11 cellular contexts compared by ENCODE assay signal in the genomic region with DNA sequence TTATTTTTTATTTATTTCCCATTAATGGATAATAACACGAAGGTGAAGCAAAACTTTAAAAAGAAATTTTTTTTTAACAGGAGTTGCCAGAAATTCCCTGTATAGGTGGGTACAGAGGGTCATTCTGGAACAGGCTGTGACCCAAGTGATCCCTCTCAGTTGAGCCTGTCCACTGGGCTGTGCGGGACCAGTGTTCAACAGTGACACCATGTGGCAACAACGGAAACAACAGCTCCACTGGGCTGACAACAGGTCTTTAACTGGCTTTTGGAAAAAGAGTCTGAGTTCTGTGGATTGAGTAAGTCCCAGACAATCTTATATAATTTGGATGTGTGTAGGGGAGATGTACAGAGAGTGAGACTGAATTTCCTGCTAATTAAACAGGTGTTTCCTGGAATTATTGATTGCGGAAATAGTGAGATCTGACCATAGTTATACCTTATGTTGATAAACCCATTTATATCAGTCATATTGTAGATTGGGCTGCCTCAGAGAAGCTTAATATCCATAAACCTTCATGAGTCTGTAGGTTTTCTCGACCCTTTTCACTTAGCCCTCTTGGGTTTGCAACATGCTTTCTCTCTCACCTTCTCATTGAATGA. TPM values are rescaled to one million over a fixed set of nuclear protein-coding genes. Genes with fewer than 3 reads are reported as not detected.
DNase-seq lines count a peak whose midpoint lies in the region; ATAC-seq, FAIRE-seq and TF ChIP-seq lines count a peak whose summit lies in the region.
"Had no signal": no experiment of that assay in that cellular context is flagged by ENCODE, and none has a peak within 500 bp of the region (broad histone marks: within the 10 kb centered on the region; RNA-seq: fewer than 3 reads in every experiment).

No MANE protein-coding gene starts in this region.

- POLR2A ChIA-PET in activated CD4-positive, alpha-beta T cell treated with anti-CD3 and anti-CD28 coated beads, Interleukin-2, amount 10 ng/mL, durations not matched to agents 7 days and 5 days (lab: Charles Lee) = no interaction called here

- no peak for FAIRE-seq in astrocyte (lab: Jason Lieb, UNC)
- FAIRE-seq: G401.6, TTC549 had no signal

- H3K79me2 ChIP-seq in astrocyte (ENCODE audit: insufficient read depth, low read length) = no peaks in the 10 kb centered on the region

- no peak overlapping the region for H3K27ac Mint-ChIP-seq in activated CD4-positive, alpha-beta T cell treated with anti-CD3 and anti-CD28 coated beads, Interleukin-2, amount 10 ng/mL, durations not matched to agents 7 days and 5 days
- H3K27ac Mint-ChIP-seq in astrocyte (ENCODE audit: unreplicated experiment) = no peak overlapping the region
- no peak overlapping the region for H3K27ac Mint-ChIP-seq in osteocyte (ENCODE audit: unreplicated experiment)
- H3K27ac Mint-ChIP-seq in immature natural killer cell = no peak overlapping the region

- H4K20me1 ChIP-seq in astrocyte (ENCODE audit: insufficient read depth, low read length) = peaks cover 8% of the 10 kb centered on the region

- peaks cover 20% of the 10 kb centered on the region for H3K9me3 ChIP-seq in astrocyte (ENCODE audit: insufficient read depth, low read depth, low read length)
- H3K9me3 ChIP-seq: suprapubic skin had no signal

- H2AFZ ChIP-seq in astrocyte (ENCODE audit: low read depth, low read length) = no peak overlapping the region

- no peak overlapping the region for H3K4me3 Mint-ChIP-seq in activated CD4-positive, alpha-beta T cell treated with anti-CD3 and anti-CD28 coated beads, Interleukin-2, amount 10 ng/mL, durations not matched to agents 7 days and 5 days
- H3K4me3 Mint-ChIP-seq in astrocyte (ENCODE audit: unreplicated experiment) (no peak overlapping the region), osteocyte (ENCODE audit: unreplicated experiment) (no peak overlapping the region), immature natural killer cell (no peak overlapping the region)

- no peak overlapping the region for H3K4me3 ChIP-seq in astrocyte (ENCODE audit: insufficient read depth, low read depth, low read length)
- H3K4me3 ChIP-seq: suprapubic skin had no signal

- no peaks in the 10 kb centered on the region for H3K4me1 ChIP-seq in astrocyte (ENCODE audit: insufficient read depth, low read length)
- H3K4me1 ChIP-seq: suprapubic skin had no signal

- no peaks in the 10 kb centered on the region for H3K27me3 Mint-ChIP-seq in activated CD4-positive, alpha-beta T cell treated with anti-CD3 and anti-CD28 coated beads, Interleukin-2, amount 10 ng/mL, durations not matched to agents 7 days and 5 days
- peaks cover 21% of the 10 kb centered on the region for H3K27me3 Mint-ChIP-seq in astrocyte (ENCODE audit: low read depth, unreplicated experiment)
- no peaks in the 10 kb centered on the region for H3K27me3 Mint-ChIP-seq in osteocyte (ENCODE audit: unreplicated experiment)
- peaks cover 6 to 17% (median 9%) of the 10 kb centered on the region in 3 donors for H3K27me3 Mint-ChIP-seq in immature natural killer cell (ENCODE audit: low read depth in 3 of 3)

- CTCF ChIA-PET in activated CD4-positive, alpha-beta T cell treated with anti-CD3 and anti-CD28 coated beads, Interleukin-2, amount 10 ng/mL, durations not matched to agents 7 days and 5 days (lab: Charles Lee) = interaction anchor here (1.2 kb wide), 1 partner anchor 19 kb away, joined by 3 read pairs; no protein-coding TSS in a partner anchor

- H3K9ac ChIP-seq in astrocyte (ENCODE audit: low read length) = no peak overlapping the region

- peaks cover 20% of the 10 kb centered on the region for H3K36me3 ChIP-seq in astrocyte (ENCODE audit: insufficient read depth, low read length)
- H3K36me3 ChIP-seq: suprapubic skin had no signal

- peak; percentile 11 for DNase-seq in activated CD4-positive, alpha-beta T cell treated with anti-CD3 and anti-CD28 coated beads, Interleukin-2, amount 10 ng/mL, durations not matched to agents 7 days and 5 days
- no peak for DNase-seq in activated CD4-positive, alpha-beta T cell treated with anti-CD3 and anti-CD28 coated beads, Interleukin-2, amount 50 U/mL, for 1 hour
- peak; percentile 19 for DNase-seq in KG1 (lab: John Stamatoyannopoulos, UW)
- no peak for DNase-seq in astrocyte (ENCODE audit: low read depth)
- no peak for DNase-seq in osteocyte (ENCODE audit: extremely low spot score, unreplicated experiment)
- no peak for DNase-seq in immature natural killer cell

- no peak overlapping the region for H3K27ac ChIP-seq in astrocyte (ENCODE audit: low read depth, low read length)
- H3K27ac ChIP-seq: suprapubic skin had no signal

- ATAC-seq in HG03135 (IDR thresholded peaks at IDR 0.05; ENCODE audit: unreplicated experiment) (no peak), GM19023 (IDR thresholded peaks at IDR 0.05; ENCODE audit: unreplicated experiment) (no peak)

- H3K9me3 Mint-ChIP-seq in activated CD4-positive, alpha-beta T cell treated with anti-CD3 and anti-CD28 coated beads, Interleukin-2, amount 10 ng/mL, durations not matched to agents 7 days and 5 days = peaks cover 24% of the 10 kb centered on the region
- H3K9me3 Mint-ChIP-seq in astrocyte (ENCODE audit: unreplicated experiment) = peaks cover 39% of the 10 kb centered on the region
- peaks cover 6% of the 10 kb centered on the region for H3K9me3 Mint-ChIP-seq in osteocyte (ENCODE audit: unreplicated experiment)
- H3K9me3 Mint-ChIP-seq in immature natural killer cell = peaks cover 4 to 36% (median 18%) of the 10 kb centered on the region in 6 donors

- H3K4me2 ChIP-seq in astrocyte (ENCODE audit: low read length) = no peak overlapping the region

- H3K36me3 Mint-ChIP-seq in activated CD4-positive, alpha-beta T cell treated with anti-CD3 and anti-CD28 coated beads, Interleukin-2, amount 10 ng/mL, durations not matched to agents 7 days and 5 days (ENCODE audit: low read depth) = no peaks in the 10 kb centered on the region
- H3K36me3 Mint-ChIP-seq in astrocyte (ENCODE audit: low read depth, unreplicated experiment) (peaks cover 2% of the 10 kb centered on the region), osteocyte (ENCODE audit: unreplicated experiment) (peaks cover 72% of the 10 kb centered on the region), immature natural killer cell (peaks cover 0 to 6% (median 0%) of the 10 kb centered on the region in 3 donors)

- H3K4me1 Mint-ChIP-seq in activated CD4-positive, alpha-beta T cell treated with anti-CD3 and anti-CD28 coated beads, Interleukin-2, amount 10 ng/mL, durations not matched to agents 7 days and 5 days = no peaks in the 10 kb centered on the region
- H3K4me1 Mint-ChIP-seq in astrocyte (ENCODE audit: low read depth, unreplicated experiment) = no peaks in the 10 kb centered on the region
- peaks cover 23% of the 10 kb centered on the region for H3K4me1 Mint-ChIP-seq in osteocyte (ENCODE audit: unreplicated experiment)
- H3K4me1 Mint-ChIP-seq in immature natural killer cell = no peaks in the 10 kb centered on the region

- H3K27me3 ChIP-seq in astrocyte (ENCODE audit: insufficient read depth, low read length) = no peaks in the 10 kb centered on the region

- TF ChIP-seq CTCF in astrocyte (IDR thresholded peaks at IDR 0.05; ENCODE audit: insufficient read depth, low read depth, low read length) = peak; percentile 53
- TF ChIP-seq CTCF in osteocyte (IDR thresholded peaks at IDR 0.05) = peak; percentile 47

RNA-seq across cellular contexts. Expression of a gene that starts 17.6 kb away (rescaled TPM):
- not detected for total RNA-seq in activated CD4-positive, alpha-beta T cell treated with anti-CD3 and anti-CD28 coated beads, Interleukin-2, amount 10 ng/mL, durations not matched to agents 7 days and 5 days
- total RNA-seq in astrocyte = 0.77 and 1.1 TPM in 2 replicates
- 50.2 and 60.6 TPM in 2 replicates for total RNA-seq in osteocyte
- not detected for polyA plus RNA-seq in immature natural killer cell

Comparison
In these comparisons a context has a peak if more than half of its experiments do, and no peak if none do; other contexts are left out.
1. DNase-seq: peak in activated CD4-positive, alpha-beta T cell treated with anti-CD3 and anti-CD28 coated beads, Interleukin-2, amount 10 ng/mL, durations not matched to agents 7 days and 5 days (single experiment) and KG1 (single experiment); none in activated CD4-positive, alpha-beta T cell treated with anti-CD3 and anti-CD28 coated beads, Interleukin-2, amount 50 U/mL, for 1 hour (single experiment), astrocyte (single experiment), osteocyte (single experiment) and immature natural killer cell (0 of 3).
2. RNA of a gene that starts 17.6 kb away (total RNA-seq): 50.2 to 60.6 TPM in osteocyte; 0.77 to 1.1 TPM in astrocyte and not detected in activated CD4-positive, alpha-beta T cell treated with anti-CD3 and anti-CD28 coated beads, Interleukin-2, amount 10 ng/mL, durations not matched to agents 7 days and 5 days; every median in the first group is over 10 times any median in the second.